In genomic region chr3:184565421-184566211, GRCh38 we compare ENCODE assay signal across 8 cellular contexts. TPM values are rescaled to one million over a fixed set of nuclear protein-coding genes. Genes with fewer than 3 reads are reported as not detected.
DNase-seq lines count a peak whose midpoint lies in the region; ATAC-seq and TF ChIP-seq lines count a peak whose summit lies in the region.

No MANE protein-coding gene starts in this region.

- no peaks in the 10 kb centered on the region for H3K9me3 ChIP-seq in testis

- peak; percentile 58 for ATAC-seq in esophagus mucosa
- no peak for ATAC-seq in HG03342 (IDR thresholded peaks at IDR 0.05; ENCODE audit: unreplicated experiment)

- DNase-seq in EH (ENCODE audit: low read depth) = peak; percentile 95
- peak; percentile 98 for DNase-seq in NCI-H510A treated with DMSO at 0.1 percent for 48 hours (lab: John Stamatoyannopoulos, UW)
- DNase-seq in progenitor cell of endocrine pancreas (ENCODE audit: low spot score, unreplicated experiment) = no peak
- DNase-seq in testis = no peak
- no peak for DNase-seq in CD1c-positive myeloid dendritic cell (ENCODE audit: extremely low spot score)
- DNase-seq in ecto neural progenitor cell (ENCODE audit: low spot score) = no peak

- H3K4me1 Mint-ChIP-seq in progenitor cell of endocrine pancreas (ENCODE audit: low read depth) = peaks cover 46% of the 10 kb centered on the region

- H3K9me3 Mint-ChIP-seq in progenitor cell of endocrine pancreas (ENCODE audit: low read depth) = no peaks in the 10 kb centered on the region

- peaks cover 34% of the 10 kb centered on the region for H3K4me1 ChIP-seq in testis

- TF ChIP-seq POLR2A in testis (IDR thresholded peaks at IDR 0.05) = no peak

- H3K27ac Mint-ChIP-seq in progenitor cell of endocrine pancreas = peak overlapping the region; percentile 71

- no peak overlapping the region for H3K4me3 Mint-ChIP-seq in progenitor cell of endocrine pancreas (ENCODE audit: low read depth)

- H3K36me3 ChIP-seq in testis (ENCODE audit: low read depth, missing control alignments) = no peaks in the 10 kb centered on the region

- no peaks in the 10 kb centered on the region for H3K36me3 Mint-ChIP-seq in progenitor cell of endocrine pancreas (ENCODE audit: insufficient read depth)

- TF ChIP-seq CTCF in progenitor cell of endocrine pancreas (IDR thresholded peaks at IDR 0.05; ENCODE audit: unreplicated experiment) (no peak), testis (IDR thresholded peaks at IDR 0.05) (no peak)

- no peaks in the 10 kb centered on the region for H3K27me3 ChIP-seq in testis

- H3K27me3 Mint-ChIP-seq in progenitor cell of endocrine pancreas = peaks cover 34% of the 10 kb centered on the region

- no peak overlapping the region for H3K4me3 ChIP-seq in testis

- H3K27ac ChIP-seq in testis = no peak overlapping the region

- intact Hi-C loops in testis (cut with DNase I; ENCODE audit: low total_unique reads) = no loop called here

- 52 to 70% methylated on average over 3 to 14 of the region's 14 CpGs for WGBS in testis, 2 donors

RNA-seq across cellular contexts. Expression of gene EPHB3, which starts 4.0 kb away (rescaled TPM):
- total RNA-seq in esophagus mucosa (44.7 TPM), progenitor cell of endocrine pancreas (11.7 and 13.4 TPM in 2 replicates), testis (1 to 10 TPM; 2.0 to 2.3 TPM)
- polyA plus RNA-seq in testis (ENCODE audit: insufficient read depth, low read depth, low replicate concordance) = 2.6 TPM

Comparison
In these comparisons a context has a peak if more than half of its experiments do, and no peak if none do; other contexts are left out.
1. DNase-seq: peak in EH (single experiment) and NCI-H510A treated with DMSO at 0.1 percent for 48 hours (single experiment); none in progenitor cell of endocrine pancreas (single experiment), testis (single experiment), CD1c-positive myeloid dendritic cell (single experiment) and ecto neural progenitor cell (single experiment).